ENCODE assay signal across 13 cellular contexts in the genomic region with DNA sequence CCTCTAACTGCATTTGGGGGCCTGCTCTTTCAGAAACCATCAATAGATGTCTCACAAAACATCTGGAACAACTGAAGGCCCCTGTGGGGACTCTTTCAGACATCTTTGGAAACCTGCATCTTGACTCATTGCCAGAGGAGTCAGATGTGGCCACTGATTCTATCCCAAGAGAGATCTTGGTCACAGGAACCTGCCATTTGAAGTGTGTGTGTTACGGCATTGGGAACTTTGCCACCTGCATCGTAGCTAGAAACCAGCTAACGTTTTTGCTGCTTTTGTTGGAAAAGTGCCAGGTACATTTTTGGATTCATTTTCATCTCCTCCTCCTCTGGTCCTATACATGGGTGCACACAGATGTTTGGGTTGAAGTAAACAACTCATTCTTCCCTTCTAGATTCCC.
"Had no signal": no experiment of that assay in that cellular context is flagged by ENCODE, and none has a peak within 500 bp of the region (broad histone marks: within the 10 kb centered on the region; RNA-seq: fewer than 3 reads in every experiment).

No MANE protein-coding gene starts in this region.

- H3K4me3 ChIP-seq: ascending aorta, heart right ventricle, left lung, spleen had no signal

- H3K27ac ChIP-seq: ascending aorta, heart right ventricle, left lung, spleen had no signal

- H3K4me3 Mint-ChIP-seq: activated CD4-positive, alpha-beta memory T cell treated with anti-CD3 and anti-CD28 coated beads, Interleukin-2, amount 10 ng/mL, durations not matched to agents 7 days and 5 days had no signal

- H3K27me3 ChIP-seq: ascending aorta, heart right ventricle, left lung, spleen had no signal

- ATAC-seq: heart right ventricle, left lung, sciatic nerve had no signal

- H3K9me3 ChIP-seq: ascending aorta, heart right ventricle, left lung, spleen had no signal

- H3K27ac Mint-ChIP-seq: activated CD4-positive, alpha-beta memory T cell treated with anti-CD3 and anti-CD28 coated beads, Interleukin-2, amount 10 ng/mL, durations not matched to agents 7 days and 5 days had no signal

- DNase-seq: activated CD4-positive, alpha-beta memory T cell treated with anti-CD3 and anti-CD28 coated beads, Interleukin-2, amount 10 ng/mL, durations not matched to agents 7 days and 5 days; activated CD4-positive, alpha-beta T cell treated with anti-CD3 and anti-CD28 coated beads for 1 hour; activated CD8-positive, alpha-beta memory T cell treated with anti-CD3 and anti-CD28 coated beads, Interleukin-2, amount 50 U/mL, for 48 hours; activated effector memory CD4-positive, alpha-beta T cell treated with Interleukin-2 at 50 U/mL for 16 hours; effector CD4-positive, alpha-beta T cell; foreskin melanocyte; heart right ventricle; left lung; spleen; stimulated activated CD4-positive, alpha-beta T cell treated with anti-CD3 and anti-CD28 coated beads, Interleukin-1b, Interleukin-23, amount 100 ng/mL, for 48 hours; T1000 had no signal

- H3K9me3 Mint-ChIP-seq: activated CD4-positive, alpha-beta memory T cell treated with anti-CD3 and anti-CD28 coated beads, Interleukin-2, amount 10 ng/mL, durations not matched to agents 7 days and 5 days had no signal

- H3K27me3 Mint-ChIP-seq: activated CD4-positive, alpha-beta memory T cell treated with anti-CD3 and anti-CD28 coated beads, Interleukin-2, amount 10 ng/mL, durations not matched to agents 7 days and 5 days had no signal
